ENCODE assay signal across 9 cellular contexts in genomic region chr2:128306081-128306930, GRCh38. TPM values are rescaled to one million over a fixed set of nuclear protein-coding genes. Genes with fewer than 3 reads are reported as not detected.
DNase-seq lines count a peak whose midpoint lies in the region; ATAC-seq and TF ChIP-seq lines count a peak whose summit lies in the region.
"Had no signal": no experiment of that assay in that cellular context is flagged by ENCODE, and none has a peak within 500 bp of the region (broad histone marks: within the 10 kb centered on the region; RNA-seq: fewer than 3 reads in every experiment).

No MANE protein-coding gene starts in this region.

- no TSS peak for BruUV-seq in OCI-LY7 (replicated peaks; lab: Mats Ljungman, UMichigan)

- peak; percentile 56 for DNase-seq in HFF-Myc (ENCODE audit: extremely low read depth, low read depth)
- DNase-seq in OCI-LY7 (ENCODE audit: low spot score): no peak
- DNase-seq in fibroblast of the aortic adventitia (ENCODE audit: low read depth): peak; percentile 96
- peak; percentile 69 to 83 for DNase-seq in psoas muscle
- DNase-seq in activated CD4-positive, alpha-beta T cell treated with anti-CD3 and anti-CD28 coated beads for 1 hour: no peak
- no peak for DNase-seq in stimulated activated CD4-positive, alpha-beta T cell treated with anti-CD3 and anti-CD28 coated beads, Interleukin-15, amount 100 ng/mL, for 24 hours

- no peak overlapping the region for H2AFZ ChIP-seq in OCI-LY7 (ENCODE audit: low read length)

- H3K79me2 ChIP-seq in OCI-LY7 (ENCODE audit: insufficient read depth, low read depth, low read length): no peaks in the 10 kb centered on the region

- WGBS in psoas muscle, 3 donors: 43 to 53% (median 46%) methylated on average over 24 of the region's 24 CpGs

- CTCF ChIA-PET in OCI-LY7 (lab: Charles Lee; ENCODE audit: unreplicated experiment): interaction anchor here (0.7 kb wide), 1 partner anchor 9 kb away, joined by 3 read pairs; no protein-coding TSS in a partner anchor

- POLR2A ChIA-PET in OCI-LY7 (lab: Charles Lee): interaction anchor here (0.5 to 1.1 kb wide), 3 partner anchors 9 to 296 kb away, joined by 3 to 5 read pairs (median 3); no protein-coding TSS in a partner anchor

- H3K4me3 ChIP-seq in HFF-Myc (replicated peaks; ENCODE audit: low read depth, low read length) (no peak overlapping the region), OCI-LY7 (ENCODE audit: low read depth, low read length, poor library complexity, severe bottlenecking) (no peak overlapping the region), fibroblast of the aortic adventitia (ENCODE audit: low read depth, low read length) (no peak overlapping the region), psoas muscle (peak overlapping the region; percentile 29)

- H3K36me3 ChIP-seq in OCI-LY7 (ENCODE audit: insufficient read depth, low read length) (no peaks in the 10 kb centered on the region), psoas muscle (ENCODE audit: insufficient read depth in 1 of 2, low read depth in 1 of 2) (no peaks in the 10 kb centered on the region)
- H3K36me3 ChIP-seq: neutrophil had no signal

- H4K20me1 ChIP-seq in OCI-LY7 (ENCODE audit: insufficient read depth, low read length): peaks cover 19% of the 10 kb centered on the region

- peak overlapping the region; percentile 59 for H3K4me2 ChIP-seq in OCI-LY7 (ENCODE audit: low read length)

- H3K27ac ChIP-seq in OCI-LY7 (ENCODE audit: low read depth, low read length, poor library complexity, severe bottlenecking) (no peak overlapping the region), psoas muscle (peak overlapping the region; percentile 80)
- H3K27ac ChIP-seq: neutrophil had no signal

- TF ChIP-seq CTCF in HFF-Myc (IDR thresholded peaks at IDR 0.05; ENCODE audit: low read depth, low read length, missing control alignments) (peak; percentile 44), OCI-LY7 (conservative IDR thresholded peaks at IDR 0.05; ENCODE audit: low read length) (no peak), fibroblast of the aortic adventitia (IDR thresholded peaks at IDR 0.05; ENCODE audit: insufficient read depth, low read length) (peak; percentile 68), psoas muscle (IDR thresholded peaks at IDR 0.05) (no peak)

- peaks cover 27% of the 10 kb centered on the region for H3K4me1 ChIP-seq in OCI-LY7 (ENCODE audit: insufficient read depth, low read length, poor library complexity, severe bottlenecking)
- peaks cover 73% of the 10 kb centered on the region for H3K4me1 ChIP-seq in psoas muscle

- H3K9me3 ChIP-seq in OCI-LY7 (ENCODE audit: low read length) (no peaks in the 10 kb centered on the region), psoas muscle (no peaks in the 10 kb centered on the region)
- H3K9me3 ChIP-seq: neutrophil had no signal

- intact Hi-C loops in OCI-LY7 (cut with micrococcal nuclease; ENCODE audit: unreplicated experiment): loop anchor here (10.0 kb wide), 1 partner anchor 198 kb away; no protein-coding TSS in a partner anchor
- intact Hi-C loops in psoas muscle (cut with DNase I): loop anchor here in 1 of 2 donors (5.0 kb wide), 1 partner anchor 114 kb away; no protein-coding TSS in a partner anchor

- H3K27me3 ChIP-seq in psoas muscle (ENCODE audit: insufficient read depth in 3 of 3, low read length in 2 of 3): no peaks in the 10 kb centered on the region
- H3K27me3 ChIP-seq: neutrophil had no signal

- no peaks in the 10 kb centered on the region for H3K9me2 ChIP-seq in OCI-LY7 (ENCODE audit: insufficient read depth, low read length)

- ATAC-seq in psoas muscle: peak; percentile 4 to 29 (median 14)
- no peak for ATAC-seq in GM19324 (IDR thresholded peaks at IDR 0.05; ENCODE audit: low FRiP score, unreplicated experiment)
- no peak for ATAC-seq in HG03432 (IDR thresholded peaks at IDR 0.05; ENCODE audit: unreplicated experiment)

RNA-seq across cellular contexts. Expression of gene HS6ST1, which starts 12.4 kb away (rescaled TPM):
- total RNA-seq in OCI-LY7 (2014; rRNA removed; shearing (Covaris generic)): 12.0 and 17.6 TPM in 2 replicates
- total RNA-seq in OCI-LY7 (2022): 13.4 and 13.6 TPM in 2 replicates
- 7.7 and 10.6 TPM in 2 replicates for total RNA-seq in fibroblast of the aortic adventitia (ENCODE audit: low replicate concordance)
- total RNA-seq in psoas muscle: 10 to 100 TPM; 29.3 to 68.7 (median 44.6) TPM
- 10 to 100 TPM; 13.6 to 90.9 (median 20.0) TPM for polyA plus RNA-seq in psoas muscle

Comparison
In these comparisons a context has a peak if more than half of its experiments do, and no peak if none do; other contexts are left out.
1. DNase-seq: peak in HFF-Myc (single experiment), fibroblast of the aortic adventitia (single experiment) and psoas muscle (2 of 2); none in OCI-LY7 (single experiment), activated CD4-positive, alpha-beta T cell treated with anti-CD3 and anti-CD28 coated beads for 1 hour (single experiment) and stimulated activated CD4-positive, alpha-beta T cell treated with anti-CD3 and anti-CD28 coated beads, Interleukin-15, amount 100 ng/mL, for 24 hours (single experiment).
2. CTCF ChIP-seq: peak in HFF-Myc (single experiment) and fibroblast of the aortic adventitia (single experiment); none in OCI-LY7 (single experiment) and psoas muscle (single experiment).
3. ATAC-seq: peak in psoas muscle (4 of 4); none in GM19324 (single experiment) and HG03432 (single experiment).